17 cellular contexts compared by ENCODE assay signal in the genomic region with DNA sequence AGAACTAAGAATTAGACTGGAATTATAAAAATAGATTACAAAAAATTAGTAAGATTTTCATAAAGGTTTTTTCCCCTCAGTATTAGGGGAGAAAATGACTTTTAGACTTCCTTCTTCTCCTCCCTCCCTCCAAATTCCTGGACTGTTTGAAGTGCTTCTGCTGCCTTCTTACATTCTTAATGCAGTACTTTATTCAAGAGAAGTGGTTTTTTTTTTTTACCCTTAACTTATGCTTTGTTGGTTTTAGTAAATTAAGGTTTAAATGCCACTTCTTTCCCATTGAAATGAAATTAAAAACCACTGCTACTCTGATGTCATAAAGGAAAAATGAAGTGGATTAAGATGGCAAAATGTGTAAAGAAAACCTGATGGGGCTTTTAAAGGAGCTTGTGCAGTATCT.
"Had no signal": no experiment of that assay in that cellular context is flagged by ENCODE, and none has a peak within 500 bp of the region (broad histone marks: within the 10 kb centered on the region; RNA-seq: fewer than 3 reads in every experiment).

No MANE protein-coding gene starts in this region.

- H3K27me3 Mint-ChIP-seq: activated naive CD8-positive, alpha-beta T cell treated with anti-CD3 and anti-CD28 coated beads, Interleukin-2, amount 50 U/mL, for 24 hours; natural killer cell treated with Interleukin-12 subunit alpha and Interleukin-12 subunit beta and Interleukin-15 and Interleukin-18, amount 100 ng/mL, for 72 hours; stimulated activated naive CD8-positive, alpha-beta T cell treated with anti-CD3 and anti-CD28 coated beads, Interleukin-15, amount 100 ng/mL, for 72 hours; type B pancreatic cell had no signal

- ATAC-seq: activated CD4-positive, CD25-positive, alpha-beta regulatory T cell treated with anti-CD3 and anti-CD28 coated beads, Interleukin-2, amount 50 U/mL, for 24 hours; activated naive CD8-positive, alpha-beta T cell treated with anti-CD3 and anti-CD28 coated beads, Interleukin-2, amount 50 U/mL, for 24 hours; natural killer cell treated with Interleukin-12 subunit alpha and Interleukin-12 subunit beta and Interleukin-15 and Interleukin-18, amount 100 ng/mL, for 72 hours; right cardiac atrium; stimulated activated naive CD8-positive, alpha-beta T cell treated with anti-CD3 and anti-CD28 coated beads, Interleukin-15, amount 100 ng/mL, for 72 hours had no signal

- H3K4me3 ChIP-seq: ascending aorta, cardiac muscle cell, hepatocyte, left ventricle myocardium inferior had no signal

- DNase-seq: activated CD4-positive, alpha-beta T cell treated with anti-CD3 and anti-CD28 coated beads, Interleukin-2, amount 50 U/mL, for 4 hours; activated naive CD4-positive, alpha-beta T cell treated with anti-CD3 and anti-CD28 coated beads for 36 hours; activated naive CD8-positive, alpha-beta T cell treated with anti-CD3 and anti-CD28 coated beads, Interleukin-2, amount 50 U/mL, for 24 hours; left ventricle myocardium inferior; nucleus accumbens; right cardiac atrium; small intestine; stimulated activated naive CD8-positive, alpha-beta T cell treated with anti-CD3 and anti-CD28 coated beads, Interleukin-15, amount 100 ng/mL, for 72 hours; SW 1271 had no signal

- H3K9me3 Mint-ChIP-seq: activated naive CD4-positive, alpha-beta T cell treated with anti-CD3 and anti-CD28 coated beads for 36 hours; natural killer cell treated with Interleukin-12 subunit alpha and Interleukin-12 subunit beta and Interleukin-15 and Interleukin-18, amount 100 ng/mL, for 72 hours; type B pancreatic cell had no signal

- H3K4me3 Mint-ChIP-seq: activated naive CD4-positive, alpha-beta T cell treated with anti-CD3 and anti-CD28 coated beads for 36 hours; activated naive CD8-positive, alpha-beta T cell treated with anti-CD3 and anti-CD28 coated beads, Interleukin-2, amount 50 U/mL, for 24 hours; natural killer cell treated with Interleukin-12 subunit alpha and Interleukin-12 subunit beta and Interleukin-15 and Interleukin-18, amount 100 ng/mL, for 72 hours; stimulated activated naive CD8-positive, alpha-beta T cell treated with anti-CD3 and anti-CD28 coated beads, Interleukin-15, amount 100 ng/mL, for 72 hours; T-helper 2 cell treated with Interferon-gamma antibody and Interleukin-4, amounts not matched to agents 5 μg/mL and 100 μg/mL, for 36 hours; type B pancreatic cell had no signal

- H3K36me3 Mint-ChIP-seq: natural killer cell treated with Interleukin-12 subunit alpha and Interleukin-12 subunit beta and Interleukin-15 and Interleukin-18, amount 100 ng/mL, for 72 hours had no signal

- H3K27ac Mint-ChIP-seq: activated naive CD4-positive, alpha-beta T cell treated with anti-CD3 and anti-CD28 coated beads for 36 hours; activated naive CD8-positive, alpha-beta T cell treated with anti-CD3 and anti-CD28 coated beads, Interleukin-2, amount 50 U/mL, for 24 hours; activated T-helper 2 cell treated with anti-CD3 and anti-CD28 coated beads, Interferon-gamma antibody, Interleukin-2, Interleukin-4, amounts not matched to agents 10 μg/mL and 5 μg/mL and 100 μg/mL, durations not matched to agents 14 hours and 24 hours and 36 hours; natural killer cell treated with Interleukin-12 subunit alpha and Interleukin-12 subunit beta and Interleukin-15 and Interleukin-18, amount 100 ng/mL, for 72 hours; stimulated activated naive CD8-positive, alpha-beta T cell treated with anti-CD3 and anti-CD28 coated beads, Interleukin-15, amount 100 ng/mL, for 72 hours; T-helper 2 cell treated with Interferon-gamma antibody and Interleukin-4, amounts not matched to agents 5 μg/mL and 100 μg/mL, for 36 hours; type B pancreatic cell had no signal

- H3K4me1 Mint-ChIP-seq: activated naive CD8-positive, alpha-beta T cell treated with anti-CD3 and anti-CD28 coated beads, Interleukin-2, amount 50 U/mL, for 24 hours; stimulated activated naive CD8-positive, alpha-beta T cell treated with anti-CD3 and anti-CD28 coated beads, Interleukin-15, amount 100 ng/mL, for 72 hours had no signal
